In the genomic region with DNA sequence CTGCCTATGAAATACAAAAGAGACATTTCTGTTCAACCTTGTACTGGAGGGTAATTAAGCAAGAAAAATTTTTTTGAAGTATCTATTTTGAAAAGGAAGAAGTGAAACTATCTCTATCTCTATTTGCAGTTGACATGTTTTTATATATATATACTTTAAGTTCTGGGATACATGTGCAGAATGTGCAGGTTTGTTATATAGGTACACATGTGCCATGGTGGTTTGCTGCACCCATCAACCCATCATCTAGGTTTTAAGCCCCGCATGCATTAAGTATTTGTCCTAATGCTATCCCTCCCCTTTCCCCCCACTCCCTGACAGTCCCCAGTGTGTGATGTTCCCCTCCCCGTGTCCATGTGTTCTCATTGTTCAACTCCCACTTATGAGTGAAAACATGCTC, we compare ENCODE assay signal across 1 cellular context. TPM values are rescaled to one million over a fixed set of nuclear protein-coding genes. Genes with fewer than 3 reads are reported as not detected.
"Had no signal": no experiment of that assay in that cellular context is flagged by ENCODE, and none has a peak within 500 bp of the region (broad histone marks: within the 10 kb centered on the region; RNA-seq: fewer than 3 reads in every experiment).

No MANE protein-coding gene starts in this region.

RNA-seq across cellular contexts. Expression of a gene that starts 28.2 kb away (rescaled TPM):
- polyA plus RNA-seq: aorta had no signal
